Comparison of ENCODE assay signal across 3 cellular contexts in the genomic region with DNA sequence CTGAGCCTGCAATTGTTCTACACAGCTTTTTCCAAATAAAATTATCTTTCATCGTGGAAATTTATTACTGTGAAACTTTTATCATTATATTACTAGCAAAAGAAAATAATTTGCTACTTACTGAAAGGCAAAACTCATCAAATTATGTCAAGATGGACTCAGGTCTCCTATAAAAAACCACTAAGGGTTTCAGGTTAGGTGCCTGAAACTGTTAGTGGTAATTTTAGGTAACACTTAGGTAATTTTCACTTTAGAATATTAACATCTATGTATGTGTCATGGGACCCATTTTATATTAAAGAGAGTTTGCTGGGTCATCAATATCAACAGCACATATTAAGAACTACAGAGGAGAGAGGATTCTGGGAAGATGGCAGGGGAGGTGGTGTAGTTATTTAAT.
"Had no signal": no experiment of that assay in that cellular context is flagged by ENCODE, and none has a peak within 500 bp of the region (broad histone marks: within the 10 kb centered on the region; RNA-seq: fewer than 3 reads in every experiment).

No MANE protein-coding gene starts in this region.

- H3K4me3 ChIP-seq: GM12878 had no signal

- DNase-seq: GDM1, GF-D8 had no signal

- ATAC-seq: GM12878 had no signal
